Comparison of ENCODE assay signal across 19 cellular contexts in the genomic region with DNA sequence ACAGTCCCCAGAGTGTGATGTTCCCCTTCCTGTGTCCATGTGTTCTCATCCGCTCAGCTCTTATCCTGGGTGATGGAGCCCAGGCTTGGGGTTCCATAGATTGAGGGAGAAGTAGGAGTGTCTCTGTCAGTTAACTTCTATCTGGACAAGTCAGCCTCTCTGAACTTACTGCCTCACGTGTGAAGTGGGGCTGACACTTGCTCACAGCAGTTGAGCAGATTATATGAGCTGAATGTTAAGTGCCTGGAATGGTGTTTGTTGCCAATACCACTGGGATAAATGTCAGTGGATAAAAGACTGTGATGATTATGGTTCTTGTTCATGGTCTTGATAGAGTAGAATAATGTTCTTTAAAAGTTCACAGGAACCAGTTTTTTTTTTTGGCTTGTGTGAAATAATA. TPM values are rescaled to one million over a fixed set of nuclear protein-coding genes. Genes with fewer than 3 reads are reported as not detected.
"Had no signal": no experiment of that assay in that cellular context is flagged by ENCODE, and none has a peak within 500 bp of the region (broad histone marks: within the 10 kb centered on the region; RNA-seq: fewer than 3 reads in every experiment).

No MANE protein-coding gene starts in this region.

- H3K27ac ChIP-seq: left lung, prostate gland, right lobe of liver, WERI-Rb-1 had no signal

- ATAC-seq: esophagus mucosa; right lobe of liver; stimulated activated naive CD8-positive, alpha-beta T cell treated with anti-CD3 and anti-CD28 coated beads, Interleukin-15, amount 100 ng/mL, for 72 hours; T-helper 17 cell had no signal

- H3K9me3 Mint-ChIP-seq: stimulated activated naive CD8-positive, alpha-beta T cell treated with anti-CD3 and anti-CD28 coated beads, Interleukin-15, amount 100 ng/mL, for 72 hours; type B pancreatic cell had no signal

- H3K27me3 Mint-ChIP-seq: stimulated activated naive CD8-positive, alpha-beta T cell treated with anti-CD3 and anti-CD28 coated beads, Interleukin-15, amount 100 ng/mL, for 72 hours; T-helper 17 cell; type B pancreatic cell had no signal

- H3K27me3 ChIP-seq: left lung, right lobe of liver had no signal

- H3K4me3 Mint-ChIP-seq: T-helper 17 cell, type B pancreatic cell had no signal

- H3K4me3 ChIP-seq: left lung, prostate gland, right lobe of liver, smooth muscle cell had no signal

- H3K4me1 ChIP-seq: prostate gland, right lobe of liver had no signal

- H3K27ac Mint-ChIP-seq: type B pancreatic cell had no signal

- H3K9me3 ChIP-seq: left lung, prostate gland, right lobe of liver had no signal

- DNase-seq: activated effector memory CD4-positive, alpha-beta T cell treated with anti-CD3 and anti-CD28 coated beads, Interleukin-2, amount 50 U/mL, for 16 hours; activated T-cell treated with anti-CD3 and anti-CD28 coated beads, Interleukin-2, amount 50 U/mL, for 1 hour; caudate nucleus; hippocampal formation; left lung; mesenchymal stem cell; right lobe of liver; SIG-M5; stimulated activated CD4-positive, alpha-beta T cell treated with anti-CD3 and anti-CD28 coated beads, Interleukin-4, amount 100 ng/mL, for 4 hours; stimulated activated CD8-positive, alpha-beta memory T cell treated with anti-CD3 and anti-CD28 coated beads, Interleukin-4, amount 100 ng/mL, for 48 hours; stimulated activated naive CD8-positive, alpha-beta T cell treated with anti-CD3 and anti-CD28 coated beads, Interleukin-15, amount 100 ng/mL, for 72 hours; T-helper 17 cell; WERI-Rb-1 had no signal

RNA-seq across cellular contexts. Expression of a gene that starts 17.1 kb away (rescaled TPM):
- total RNA-seq: temporal lobe had no signal
- polyA plus RNA-seq: neural cell had no signal
